ENCODE assay signal across 1 cellular context in the genomic region with DNA sequence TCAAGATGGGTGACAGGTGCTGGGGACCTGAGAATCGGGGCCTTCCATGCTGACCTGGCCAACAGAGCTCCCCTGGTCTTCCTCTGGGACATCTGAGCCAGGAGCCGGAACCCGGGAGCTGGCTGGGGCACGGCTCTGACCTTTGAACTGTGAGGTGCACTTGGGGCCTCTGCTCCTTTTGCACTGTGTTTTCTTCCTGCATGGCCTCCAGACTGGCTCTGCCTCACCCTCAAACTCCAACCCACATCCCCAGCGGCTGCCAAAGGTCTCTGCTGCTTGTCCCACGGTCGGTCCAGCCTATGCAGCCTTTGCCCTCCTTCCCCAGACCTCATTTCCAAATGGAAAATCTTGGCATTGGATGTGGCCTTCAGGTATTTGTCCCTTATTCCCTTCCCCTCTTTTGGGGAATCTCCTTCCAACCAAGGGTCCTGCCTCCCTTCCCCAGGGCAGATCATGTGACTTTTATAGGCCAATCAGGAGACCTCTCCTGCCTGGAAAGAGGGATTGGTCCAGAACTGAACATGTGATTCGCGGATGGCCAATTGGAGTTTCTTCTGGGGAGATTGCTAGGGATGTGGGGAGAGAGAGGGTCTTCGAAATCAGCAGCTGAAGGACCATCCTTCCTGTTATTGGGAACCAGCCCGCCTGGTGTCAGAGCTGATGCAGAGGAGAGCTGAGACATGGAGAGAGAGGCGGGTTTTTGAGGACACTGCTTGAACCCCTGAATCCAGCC.
TF ChIP-seq lines count a peak whose summit lies in the region.

No MANE protein-coding gene starts in this region.

TF ChIP-seq in H1, 55 proteins besides CTCF, POLR2A, EP300 and RAD21:
- TF ChIP-seq RBBP5 (IDR thresholded peaks at IDR 0.05; ENCODE audit: borderline replicate concordance, low read depth, low read length) (no peak), EZH2 (IDR thresholded peaks at IDR 0.05; ENCODE audit: low read depth, low read length, severe bottlenecking) (no peak), FOSL1 (IDR thresholded peaks at IDR 0.05; ENCODE audit: insufficient read depth, low read depth, low read length) (no peak), EGR1 (IDR thresholded peaks at IDR 0.05; ENCODE audit: borderline replicate concordance, low read depth, low read length) (no peak), TEAD4 (IDR thresholded peaks at IDR 0.05; ENCODE audit: low read depth, low read length) (no peak)
- TF ChIP-seq, protein P1, sequence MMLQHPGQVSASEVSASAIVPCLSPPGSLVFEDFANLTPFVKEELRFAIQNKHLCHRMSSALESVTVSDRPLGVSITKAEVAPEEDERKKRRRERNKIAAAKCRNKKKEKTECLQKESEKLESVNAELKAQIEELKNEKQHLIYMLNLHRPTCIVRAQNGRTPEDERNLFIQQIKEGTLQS (IDR thresholded peaks at IDR 0.05; ENCODE audit: insufficient read depth, low read depth, low read length): no peak
- TF ChIP-seq, protein P2, sequence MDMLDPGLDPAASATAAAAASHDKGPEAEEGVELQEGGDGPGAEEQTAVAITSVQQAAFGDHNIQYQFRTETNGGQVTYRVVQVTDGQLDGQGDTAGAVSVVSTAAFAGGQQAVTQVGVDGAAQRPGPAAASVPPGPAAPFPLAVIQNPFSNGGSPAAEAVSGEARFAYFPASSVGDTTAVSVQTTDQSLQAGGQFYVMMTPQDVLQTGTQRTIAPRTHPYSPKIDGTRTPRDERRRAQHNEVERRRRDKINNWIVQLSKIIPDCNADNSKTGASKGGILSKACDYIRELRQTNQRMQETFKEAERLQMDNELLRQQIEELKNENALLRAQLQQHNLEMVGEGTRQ (IDR thresholded peaks at IDR 0.05; ENCODE audit: low read length): no peak
